Comparison of ENCODE assay signal across 8 cellular contexts in genomic region chr19:21463449-21464105, GRCh38. TPM values are rescaled to one million over a fixed set of nuclear protein-coding genes. Genes with fewer than 3 reads are reported as not detected.
DNase-seq lines count a peak whose midpoint lies in the region; ATAC-seq and TF ChIP-seq lines count a peak whose summit lies in the region.

No MANE protein-coding gene starts in this region.

- H3K36me3 ChIP-seq in CD4-positive, CD25-positive, alpha-beta regulatory T cell (ENCODE audit: control insufficient read depth, insufficient read depth, low read length) = no peaks in the 10 kb centered on the region
- H3K36me3 ChIP-seq in fibroblast of lung (ENCODE audit: control insufficient read depth, insufficient read depth, low read length) = no peaks in the 10 kb centered on the region

- H4K20me1 ChIP-seq in fibroblast of lung (ENCODE audit: control insufficient read depth, extremely low read depth, insufficient read depth, low read length) = no peaks in the 10 kb centered on the region

- intact Hi-C loops in activated B cell treated with CpG ODN at 0.5 μM for 24 hours (cut with micrococcal nuclease) = no loop called here

- peaks cover 0 to 8% of the 10 kb centered on the region in 2 experiments for H3K9me3 ChIP-seq in CD4-positive, CD25-positive, alpha-beta regulatory T cell (ENCODE audit: control insufficient read depth in 2 of 2, low read length in 2 of 2)
- H3K9me3 ChIP-seq in fibroblast of lung (ENCODE audit: control insufficient read depth, insufficient read depth, low read depth, low read length) = no peaks in the 10 kb centered on the region

- POLR2A ChIA-PET in activated B cell treated with CpG ODN at 0.5 μM for 24 hours (lab: Charles Lee) = interaction anchor here (0.5 to 1.8 kb wide), 10 partner anchors 42 to 540 kb away, joined by 3 to 9 read pairs (median 3); partner anchors contain the start of genes ZNF429, ZNF431, ZNF493 and ZNF708

- H3K4me1 ChIP-seq in CD4-positive, CD25-positive, alpha-beta regulatory T cell (ENCODE audit: control insufficient read depth, insufficient read depth, low read length, poor library complexity, severe bottlenecking) = no peaks in the 10 kb centered on the region
- no peaks in the 10 kb centered on the region for H3K4me1 ChIP-seq in fibroblast of lung (ENCODE audit: control insufficient read depth, extremely low read depth, insufficient read depth, low read length)

- H3K4me3 ChIP-seq in CD4-positive, CD25-positive, alpha-beta regulatory T cell (ENCODE audit: low read depth, low read length) = peak overlapping the region; percentile 51
- H3K4me3 ChIP-seq in fibroblast of lung (replicated peaks in 1 of 4; ENCODE audit: control extremely low read depth in 1 of 4, insufficient read depth in 1 of 4, low read depth in 3 of 4, low read length in 4 of 4) = peak overlapping the region in 1 of 4 experiments; percentile 63

- DNase-seq in CD4-positive, CD25-positive, alpha-beta regulatory T cell = peak in 1 of 3 donors; percentile 46
- DNase-seq in activated B cell treated with CpG ODN at 0.5 μM for 24 hours = no peak
- DNase-seq in fibroblast of lung (ENCODE audit: low read depth in 2 of 2) = peak; percentile 33 to 64
- DNase-seq in nucleus accumbens (lab: John Stamatoyannopoulos, UW) = peak in 34 of 56 donors; percentile 4 to 78 (median 42)
- DNase-seq in GM19238 (ENCODE audit: insufficient read length, low spot score) = no peak
- no peak for DNase-seq in MV-4-11 (lab: John Stamatoyannopoulos, UW)

- H3K27me3 ChIP-seq in CD4-positive, CD25-positive, alpha-beta regulatory T cell (ENCODE audit: control insufficient read depth, insufficient read depth, low read length) = no peaks in the 10 kb centered on the region
- no peaks in the 10 kb centered on the region for H3K27me3 ChIP-seq in fibroblast of lung (ENCODE audit: control insufficient read depth, insufficient read depth, low read length)

- no peaks in the 10 kb centered on the region for H3K27me3 Mint-ChIP-seq in CD4-positive, CD25-positive, alpha-beta regulatory T cell
- H3K27me3 Mint-ChIP-seq in activated B cell treated with CpG ODN at 0.5 μM for 24 hours = peaks cover 3% of the 10 kb centered on the region

- TF ChIP-seq CTCF in activated B cell treated with CpG ODN at 0.5 μM for 24 hours (IDR thresholded peaks at IDR 0.05) (no peak), fibroblast of lung (conservative IDR thresholded peaks at IDR 0.05 in 1 of 2, IDR thresholded peaks at IDR 0.05 in 1 of 2; ENCODE audit: low read depth in 1 of 2, low read length in 2 of 2) (no peak)

- H3K9ac ChIP-seq in fibroblast of lung (ENCODE audit: insufficient read depth, low read length) = no peak overlapping the region

- peak; percentile 64 to 75 for ATAC-seq in CD4-positive, CD25-positive, alpha-beta regulatory T cell (ENCODE audit: low read depth in 2 of 2)
- ATAC-seq in HG03108 (IDR thresholded peaks at IDR 0.05; ENCODE audit: unreplicated experiment) = peak; percentile 83
- peak; percentile 99 for ATAC-seq in activated B cell treated with CpG ODN at 0.5 μM for 24 hours (ENCODE audit: low read depth)
- no peak for ATAC-seq in GM21381 (IDR thresholded peaks at IDR 0.05; ENCODE audit: unreplicated experiment)

- H3K4me3 Mint-ChIP-seq in CD4-positive, CD25-positive, alpha-beta regulatory T cell = peak overlapping the region; percentile 53 to 91 (median 69)
- H3K4me3 Mint-ChIP-seq in activated B cell treated with CpG ODN at 0.5 μM for 24 hours = peak overlapping the region; percentile 92

- H3K79me2 ChIP-seq in fibroblast of lung (ENCODE audit: control insufficient read depth, insufficient read depth, low read length) = no peaks in the 10 kb centered on the region

- no peak overlapping the region for H3K27ac ChIP-seq in CD4-positive, CD25-positive, alpha-beta regulatory T cell (ENCODE audit: insufficient read depth, low read length, poor library complexity, severe bottlenecking)
- no peak overlapping the region for H3K27ac ChIP-seq in fibroblast of lung (ENCODE audit: insufficient read depth, low read length)

- peaks cover 0 to 8% (median 1%) of the 10 kb centered on the region in 4 donors for H3K4me1 Mint-ChIP-seq in CD4-positive, CD25-positive, alpha-beta regulatory T cell
- H3K4me1 Mint-ChIP-seq in activated B cell treated with CpG ODN at 0.5 μM for 24 hours = peaks cover 7% of the 10 kb centered on the region

- H3K9me3 Mint-ChIP-seq in CD4-positive, CD25-positive, alpha-beta regulatory T cell = peaks cover 2 to 15% (median 10%) of the 10 kb centered on the region in 7 donors
- peaks cover 3% of the 10 kb centered on the region for H3K9me3 Mint-ChIP-seq in activated B cell treated with CpG ODN at 0.5 μM for 24 hours

- peaks cover 5% of the 10 kb centered on the region for H3K36me3 Mint-ChIP-seq in CD4-positive, CD25-positive, alpha-beta regulatory T cell
- H3K36me3 Mint-ChIP-seq in activated B cell treated with CpG ODN at 0.5 μM for 24 hours (ENCODE audit: low read depth) = peaks cover 4% of the 10 kb centered on the region

- H3K27ac Mint-ChIP-seq in CD4-positive, CD25-positive, alpha-beta regulatory T cell = peak overlapping the region in 1 of 3 donors; percentile 79
- peak overlapping the region; percentile 70 for H3K27ac Mint-ChIP-seq in activated B cell treated with CpG ODN at 0.5 μM for 24 hours

- H3K4me2 ChIP-seq in fibroblast of lung (ENCODE audit: extremely low read depth, insufficient read depth, low read length) = no peak overlapping the region

- H2AFZ ChIP-seq in fibroblast of lung (ENCODE audit: low read length) = no peak overlapping the region

- CTCF ChIA-PET in activated B cell treated with CpG ODN at 0.5 μM for 24 hours (lab: Charles Lee) = no interaction called here

RNA-seq across cellular contexts. Expression of gene ZNF429, which starts 41.8 kb away (rescaled TPM):
- 14.7 TPM for total RNA-seq in CD4-positive, CD25-positive, alpha-beta regulatory T cell
- 10 to 100 TPM; 14.4 to 29.6 (median 22.3) TPM for polyA plus RNA-seq in CD4-positive, CD25-positive, alpha-beta regulatory T cell
- total RNA-seq in activated B cell treated with CpG ODN at 0.5 μM for 24 hours (19.5 and 19.9 TPM in 2 replicates), fibroblast of lung (5.4 and 5.6 TPM in 2 replicates)
- 6.3 and 7.5 TPM in 2 replicates for polyA plus RNA-seq in fibroblast of lung
- 3.2 and 4.1 TPM in 2 replicates for polyA plus RNA-seq in fibroblast of lung (2012)
- polyA minus RNA-seq in fibroblast of lung (ENCODE audit: low replicate concordance) = 7.9 TPM in 1 of 2 replicates, not detected in the other

Comparison
In these comparisons a context has a peak if more than half of its experiments do, and no peak if none do; other contexts are left out.
1. DNase-seq: peak in fibroblast of lung (2 of 2) and nucleus accumbens (34 of 56); none in activated B cell treated with CpG ODN at 0.5 μM for 24 hours (single experiment), GM19238 (single experiment) and MV-4-11 (single experiment).